ENCODE assay signal across 10 cellular contexts in genomic region chrX:41468647-41469323, GRCh38. TPM values are rescaled to one million over a fixed set of nuclear protein-coding genes. Genes with fewer than 3 reads are reported as not detected.
DNase-seq lines count a peak whose midpoint lies in the region; ATAC-seq and TF ChIP-seq lines count a peak whose summit lies in the region.
"Had no signal": no experiment of that assay in that cellular context is flagged by ENCODE, and none has a peak within 500 bp of the region (broad histone marks: within the 10 kb centered on the region; RNA-seq: fewer than 3 reads in every experiment).

No MANE protein-coding gene starts in this region.

- no peak overlapping the region for H3K4ac ChIP-seq in neuronal stem cell (ENCODE audit: low read length)

- ATAC-seq in HG03135 (IDR thresholded peaks at IDR 0.05; ENCODE audit: unreplicated experiment) = no peak

- H3K4me1 ChIP-seq in GM23248 (ENCODE audit: insufficient read depth) = peaks cover 6% of the 10 kb centered on the region; the same call in 1 of the 2 replicates
- peaks cover 0 to 16% (median 9%) of the 10 kb centered on the region in 4 donors for H3K4me1 ChIP-seq in esophagus muscularis mucosa
- H3K4me1 ChIP-seq in neuronal stem cell (ENCODE audit: control insufficient read depth in 2 of 2, insufficient read depth in 1 of 2, low read depth in 1 of 2, low read length in 2 of 2) = peaks cover 0 to 4% of the 10 kb centered on the region in 2 donors

- H3K27ac ChIP-seq in GM23248 (no peak overlapping the region), esophagus muscularis mucosa (replicated peaks in 1 of 4) (peak overlapping the region; percentile 57 to 65 (median 58)), neuronal stem cell (replicated peaks; ENCODE audit: low read length) (peak overlapping the region; percentile 6), WERI-Rb-1 (no peak overlapping the region)

- WGBS in GM23248 (ENCODE audit: low coverage in 1 of 2, low lambda C conversion rate in 2 of 2, missing lambda C conversion rate in 2 of 2), 2 experiments = 44 to 45% methylated on average over 3 of the region's 3 CpGs
- 40% methylated on average over 3 of the region's 3 CpGs for WGBS in esophagus muscularis mucosa
- no CpG with 5 or more reads among the region's 3 CpGs for WGBS in neuronal stem cell (ENCODE audit: extremely low coverage in 2 of 2, insufficient read length in 2 of 2, insufficient replicate concordance in 1 of 2), 2 donors

- DNase-seq in GM23248 = peak; percentile 20
- peak; percentile 62 for DNase-seq in NCI-H2196 (lab: John Stamatoyannopoulos, UW; ENCODE audit: unreplicated experiment)
- no peak for DNase-seq in esophagus muscularis mucosa (ENCODE audit: extremely low spot score)
- DNase-seq in neuronal stem cell (ENCODE audit: low spot score) = no peak
- DNase-seq in COR-L47 (lab: John Stamatoyannopoulos, UW) = no peak
- no peak for DNase-seq in SW480 (ENCODE audit: low spot score)
- no peak for DNase-seq in WERI-Rb-1

- no peak overlapping the region for H2BK120ac ChIP-seq in neuronal stem cell (ENCODE audit: low read depth, low read length)

- H3K27me3 ChIP-seq in GM23248 (replicated peaks; ENCODE audit: insufficient read depth) = no peaks in the 10 kb centered on the region
- peaks cover 0 to 3% (median 0%) of the 10 kb centered on the region in 4 donors for H3K27me3 ChIP-seq in esophagus muscularis mucosa
- no peaks in the 10 kb centered on the region for H3K27me3 ChIP-seq in neuronal stem cell (ENCODE audit: control insufficient read depth in 3 of 3, insufficient read depth in 3 of 3, low read depth in 1 of 3, low read length in 3 of 3)
- H3K27me3 ChIP-seq in WERI-Rb-1 (ENCODE audit: insufficient read depth, low read depth, severe bottlenecking) = peaks cover 5% of the 10 kb centered on the region

- H3K18ac ChIP-seq in neuronal stem cell (ENCODE audit: low read length) = no peak overlapping the region

- no peaks in the 10 kb centered on the region for H3K36me3 ChIP-seq in GM23248 (ENCODE audit: low read depth)
- H3K36me3 ChIP-seq in esophagus muscularis mucosa = no peaks in the 10 kb centered on the region
- H3K36me3 ChIP-seq in neuronal stem cell (replicated peaks in 1 of 2; ENCODE audit: control insufficient read depth in 2 of 2, insufficient read depth in 2 of 2, low read length in 2 of 2) = no peaks in the 10 kb centered on the region
- H3K36me3 ChIP-seq in WERI-Rb-1 = no peaks in the 10 kb centered on the region

- no peak for TF ChIP-seq POLR2A in esophagus muscularis mucosa (IDR thresholded peaks at IDR 0.05; ENCODE audit: low read depth)

- TF ChIP-seq CTCF in esophagus muscularis mucosa (IDR thresholded peaks at IDR 0.05) = no peak
- TF ChIP-seq CTCF in WERI-Rb-1 (IDR thresholded peaks at IDR 0.05; ENCODE audit: low read depth, low read length) = no peak

- in situ Hi-C loops in GM23248 (cut with MboI) = no loop called here

- H2BK12ac ChIP-seq in neuronal stem cell (ENCODE audit: low read length) = no peak overlapping the region

- no peak overlapping the region for H2AFZ ChIP-seq in GM23248
- H2AFZ ChIP-seq in neuronal stem cell (ENCODE audit: low read length) = peak overlapping the region; percentile 66

- intact Hi-C loops in esophagus muscularis mucosa (cut with DNase I) = no loop called here

- H3K79me2 ChIP-seq in GM23248 (ENCODE audit: insufficient read depth) = no peaks in the 10 kb centered on the region

- H3K9me3 ChIP-seq in GM23248 (ENCODE audit: low read depth) (no peaks in the 10 kb centered on the region), esophagus muscularis mucosa (no peaks in the 10 kb centered on the region), neuronal stem cell (replicated peaks in 1 of 2; ENCODE audit: control insufficient read depth in 2 of 2, insufficient read depth in 1 of 2, low read depth in 1 of 2, low read length in 2 of 2) (peaks cover 1 to 3% of the 10 kb centered on the region in 2 donors), WERI-Rb-1 (ENCODE audit: severe bottlenecking) (peaks cover 4% of the 10 kb centered on the region)

- H3F3A ChIP-seq in GM23248 (ENCODE audit: insufficient read depth) = no peaks in the 10 kb centered on the region

- H4K8ac ChIP-seq in neuronal stem cell (ENCODE audit: low read depth, low read length) = no peak overlapping the region

- H3K79me1 ChIP-seq in neuronal stem cell (ENCODE audit: low read depth, low read length) = peaks cover 2% of the 10 kb centered on the region

- no peak for TF ChIP-seq EP300 in esophagus muscularis mucosa (IDR thresholded peaks at IDR 0.05)

- H3K4me2 ChIP-seq in GM23248 (ENCODE audit: unreplicated experiment) = no peak overlapping the region
- H3K4me2 ChIP-seq in neuronal stem cell (ENCODE audit: insufficient read depth, low read length, poor library complexity, severe bottlenecking) = no peak overlapping the region

- no peaks in the 10 kb centered on the region for H3K9me2 ChIP-seq in GM23248 (ENCODE audit: insufficient read depth)

- no peak overlapping the region for H2BK5ac ChIP-seq in neuronal stem cell (ENCODE audit: low read length)

- H4K20me1 ChIP-seq in GM23248 (ENCODE audit: insufficient read depth) = no peaks in the 10 kb centered on the region

- no peak overlapping the region for H2AK5ac ChIP-seq in neuronal stem cell (ENCODE audit: low read depth, low read length)

- no peak overlapping the region for H3K23ac ChIP-seq in neuronal stem cell (ENCODE audit: low read depth, low read length, poor library complexity)

- H3K4me3 ChIP-seq in GM23248 = no peak overlapping the region
- no peak overlapping the region for H3K4me3 ChIP-seq in esophagus muscularis mucosa
- H3K4me3 ChIP-seq in neuronal stem cell (ENCODE audit: low read length in 2 of 2) = no peak overlapping the region
- H3K4me3 ChIP-seq in WERI-Rb-1 (ENCODE audit: low read depth, low read length) = no peak overlapping the region

- no peak overlapping the region for H3K14ac ChIP-seq in neuronal stem cell (ENCODE audit: low read length)

- H3K9ac ChIP-seq in GM23248 (no peak overlapping the region), neuronal stem cell (ENCODE audit: low read depth, low read length, poor library complexity) (no peak overlapping the region)

- H4K91ac ChIP-seq in neuronal stem cell (ENCODE audit: low read depth, low read length, poor library complexity) = no peak overlapping the region

- H2BK15ac ChIP-seq in neuronal stem cell (ENCODE audit: low read length) = no peak overlapping the region

RNA-seq across cellular contexts. Expression of gene NYX, which starts 21.6 kb away (rescaled TPM):
- total RNA-seq in GM23248 (2014; rRNA removed; shearing (Covaris generic)) = not detected in 2 replicates
- polyA plus RNA-seq in GM23248 (2016; fragmentation: Nextera tagmentation; extraction: Ambion mirVana) = not detected in 2 replicates
- total RNA-seq in esophagus muscularis mucosa = not detected
- polyA plus RNA-seq in neuronal stem cell (2013, experiment 1 of 2) = 0.01 TPM
- not detected for polyA plus RNA-seq in neuronal stem cell (2013, experiment 2 of 2)
- total RNA-seq: dermis microvascular lymphatic vessel endothelial cell, posterior vena cava had no signal

Comparison
In these comparisons a context has a peak if more than half of its experiments do, and no peak if none do; other contexts are left out.
1. DNase-seq: peak in GM23248 (single experiment) and NCI-H2196 (single experiment); none in esophagus muscularis mucosa (single experiment), neuronal stem cell (single experiment), COR-L47 (single experiment), SW480 (single experiment) and WERI-Rb-1 (single experiment).
2. H3K27ac ChIP-seq: peak in esophagus muscularis mucosa (4 of 4) and neuronal stem cell (single experiment); none in GM23248 (single experiment) and WERI-Rb-1 (single experiment).